Comparison of ENCODE assay signal across 8 cellular contexts in the genomic region with DNA sequence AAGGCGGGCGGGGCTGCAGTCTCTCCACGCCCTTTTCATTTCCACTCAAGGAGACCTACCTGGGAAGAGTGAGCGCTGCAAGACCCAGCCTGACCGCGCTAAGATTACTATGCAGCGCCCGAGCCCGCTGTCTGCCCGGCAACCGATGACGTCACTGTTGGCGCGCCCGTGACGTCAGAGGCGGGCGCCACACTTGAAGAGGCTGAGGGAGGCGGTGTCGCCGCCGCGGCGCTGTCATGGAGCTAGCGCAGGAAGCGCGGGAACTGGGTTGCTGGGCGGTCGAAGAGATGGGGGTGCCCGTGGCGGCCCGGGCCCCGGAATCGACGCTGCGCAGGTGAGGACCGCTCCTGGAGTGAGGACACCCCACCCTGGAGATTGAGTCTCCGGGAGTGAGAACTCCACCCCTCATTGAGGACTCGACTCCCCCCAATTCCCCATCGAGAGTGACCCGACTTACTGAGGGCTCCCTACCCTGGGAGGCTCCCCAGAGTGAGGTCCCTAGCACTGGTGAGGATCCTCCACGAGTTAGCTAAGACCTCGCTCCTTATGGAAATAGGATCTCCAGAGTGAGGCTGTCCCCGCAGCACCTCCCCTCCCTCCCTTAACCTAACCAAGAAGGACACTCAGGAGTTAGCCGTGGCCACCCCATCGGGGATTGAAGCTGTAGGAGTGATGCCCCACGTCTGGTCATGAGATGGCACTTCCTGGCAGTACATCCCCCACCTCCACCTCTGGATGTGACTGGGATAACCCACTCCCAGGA.
DNase-seq lines count a peak whose midpoint lies in the region; ATAC-seq and TF ChIP-seq lines count a peak whose summit lies in the region.

A gene with protein sequence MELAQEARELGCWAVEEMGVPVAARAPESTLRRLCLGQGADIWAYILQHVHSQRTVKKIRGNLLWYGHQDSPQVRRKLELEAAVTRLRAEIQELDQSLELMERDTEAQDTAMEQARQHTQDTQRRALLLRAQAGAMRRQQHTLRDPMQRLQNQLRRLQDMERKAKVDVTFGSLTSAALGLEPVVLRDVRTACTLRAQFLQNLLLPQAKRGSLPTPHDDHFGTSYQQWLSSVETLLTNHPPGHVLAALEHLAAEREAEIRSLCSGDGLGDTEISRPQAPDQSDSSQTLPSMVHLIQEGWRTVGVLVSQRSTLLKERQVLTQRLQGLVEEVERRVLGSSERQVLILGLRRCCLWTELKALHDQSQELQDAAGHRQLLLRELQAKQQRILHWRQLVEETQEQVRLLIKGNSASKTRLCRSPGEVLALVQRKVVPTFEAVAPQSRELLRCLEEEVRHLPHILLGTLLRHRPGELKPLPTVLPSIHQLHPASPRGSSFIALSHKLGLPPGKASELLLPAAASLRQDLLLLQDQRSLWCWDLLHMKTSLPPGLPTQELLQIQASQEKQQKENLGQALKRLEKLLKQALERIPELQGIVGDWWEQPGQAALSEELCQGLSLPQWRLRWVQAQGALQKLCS (plus strand): TSS at position 177 of the 763 bp plus-strand sequence. CDS start 60 bp downstream, at position 237.

- peak within 1 kb of the TSS; percentile 89 for H3K4me3 ChIP-seq in AG10803 (ENCODE audit: low read length)

- DNase-seq in AG10803 (ENCODE audit: low read depth): peak; percentile 85
- peak; percentile 76 for DNase-seq in NCI-H510A (lab: John Stamatoyannopoulos, UW)
- peak; percentile 98 for DNase-seq in activated CD4-positive, CD25-positive, alpha-beta regulatory T cell treated with anti-CD3 and anti-CD28 coated beads, Interleukin-2, amount 50 U/mL, for 72 hours
- DNase-seq in cerebellar nuclear complex (lab: John Stamatoyannopoulos, UW): peak; percentile 21 to 44
- peak; percentile 97 for DNase-seq in islet precursor cell
- peak; percentile 91 to 97 (median 92) for DNase-seq in stimulated activated CD4-positive, alpha-beta T cell treated with anti-CD3 and anti-CD28 coated beads, Interleukin-12 subunit alpha, Interleukin-12 subunit beta, amount 100 ng/mL, for 48 hours (ENCODE audit: low read depth in 2 of 3, low spot score in 1 of 3)

- peak; percentile 74 for ATAC-seq in GM19043 (IDR thresholded peaks at IDR 0.05; ENCODE audit: low read depth, unreplicated experiment)
- ATAC-seq in HG03378 (IDR thresholded peaks at IDR 0.05; ENCODE audit: unreplicated experiment): peak; percentile 65

- no peak; the same call in 1 of the 2 replicates for TF ChIP-seq CTCF in AG10803 (conservative IDR thresholded peaks at IDR 0.05; ENCODE audit: low read length)

Comparison
In these comparisons a context has a peak if more than half of its experiments do, and no peak if none do; other contexts are left out.
1. Peak in every context shown above with its lines: DNase-seq, ATAC-seq and H3K4me3 ChIP-seq.
2. DNase-seq: peak in every context shown above with its lines; median percentile 98 in activated CD4-positive, CD25-positive, alpha-beta regulatory T cell treated with anti-CD3 and anti-CD28 coated beads, Interleukin-2, amount 50 U/mL, for 72 hours; 97 in islet precursor cell; 92 in stimulated activated CD4-positive, alpha-beta T cell treated with anti-CD3 and anti-CD28 coated beads, Interleukin-12 subunit alpha, Interleukin-12 subunit beta, amount 100 ng/mL, for 48 hours; 85 in AG10803; 76 in NCI-H510A; 32 in cerebellar nuclear complex.